Comparison of ENCODE assay signal across 11 cellular contexts in the genomic region with DNA sequence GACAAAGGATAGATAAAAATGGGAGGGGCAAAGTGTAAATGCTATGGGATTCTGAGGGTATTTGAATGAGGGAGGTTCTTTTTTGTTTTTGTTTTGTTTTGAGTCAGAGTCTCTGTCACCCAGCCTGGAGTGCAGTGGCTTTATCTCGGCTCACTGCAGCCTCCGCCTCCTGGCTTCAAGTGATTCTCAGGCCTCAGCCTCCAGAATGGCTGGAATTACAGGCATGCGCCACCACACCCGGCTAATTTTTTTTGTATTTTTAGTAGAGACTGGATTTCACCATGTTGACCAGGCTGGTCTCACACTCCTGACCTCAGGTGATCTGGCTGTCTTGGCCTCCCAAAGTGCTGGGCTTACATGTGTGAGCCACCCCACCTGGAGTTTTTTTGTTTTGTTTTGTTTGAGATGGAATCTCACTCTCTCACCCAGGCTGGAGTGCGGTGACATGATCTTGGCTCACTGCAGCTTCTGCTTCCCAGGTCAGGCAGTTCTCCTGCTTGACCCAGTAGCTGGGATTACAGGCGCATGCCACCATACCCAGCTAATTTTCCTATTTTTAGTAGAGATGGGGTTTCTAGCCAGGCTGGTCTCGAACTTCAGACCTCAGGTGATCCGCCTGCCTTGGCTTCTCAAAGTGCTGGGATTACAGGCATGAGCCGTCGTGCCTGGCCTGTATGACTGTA. TPM values are rescaled to one million over a fixed set of nuclear protein-coding genes. Genes with fewer than 3 reads are reported as not detected.
DNase-seq lines count a peak whose midpoint lies in the region; ATAC-seq and TF ChIP-seq lines count a peak whose summit lies in the region.
"Had no signal": no experiment of that assay in that cellular context is flagged by ENCODE, and none has a peak within 500 bp of the region (broad histone marks: within the 10 kb centered on the region; RNA-seq: fewer than 3 reads in every experiment).

No MANE protein-coding gene starts in this region.

- no peak overlapping the region for H3K4me3 Mint-ChIP-seq in Caco-2 (ENCODE audit: unreplicated experiment)
- no peak overlapping the region for H3K4me3 Mint-ChIP-seq in natural killer cell treated with Interleukin-12 subunit alpha and Interleukin-12 subunit beta and Interleukin-15 and Interleukin-18, amount 100 ng/mL, for 72 hours

- no peak for TF ChIP-seq CTCF in Caco-2 (IDR thresholded peaks at IDR 0.05; ENCODE audit: insufficient read depth in 1 of 2, low read depth in 1 of 2, low read length in 1 of 2, severe bottlenecking in 1 of 2, unreplicated experiment in 1 of 2)
- TF ChIP-seq CTCF in choroid plexus epithelial cell (conservative IDR thresholded peaks at IDR 0.05; ENCODE audit: low read depth, low read length), result no peak

- ATAC-seq in HG03342 (IDR thresholded peaks at IDR 0.05; ENCODE audit: unreplicated experiment), result peak; percentile 68
- ATAC-seq in natural killer cell treated with Interleukin-12 subunit alpha and Interleukin-12 subunit beta and Interleukin-15 and Interleukin-18, amount 100 ng/mL, for 72 hours, result peak; percentile 79 to 82
- ATAC-seq in HG03025 (IDR thresholded peaks at IDR 0.05; ENCODE audit: low FRiP score, unreplicated experiment), result no peak

- H3K4me3 ChIP-seq in Caco-2 (ENCODE audit: low read depth, low read length) (no peak overlapping the region), choroid plexus epithelial cell (ENCODE audit: low read depth, low read length) (no peak overlapping the region)
- H3K4me3 ChIP-seq: skin epidermis, testis had no signal

- no peaks in the 10 kb centered on the region for H3K9me3 Mint-ChIP-seq in Caco-2 (ENCODE audit: unreplicated experiment)
- no peaks in the 10 kb centered on the region for H3K9me3 Mint-ChIP-seq in natural killer cell treated with Interleukin-12 subunit alpha and Interleukin-12 subunit beta and Interleukin-15 and Interleukin-18, amount 100 ng/mL, for 72 hours

- intact Hi-C loops in Caco-2 (cut with micrococcal nuclease; ENCODE audit: unreplicated experiment), result no loop called here

- POLR2A ChIA-PET in Caco-2 (lab: Charles Lee), result no interaction called here

- DNase-seq in Caco-2, result peak; percentile 52 to 72
- peak; percentile 36 for DNase-seq in choroid plexus epithelial cell (ENCODE audit: low read depth)
- no peak for DNase-seq in natural killer cell treated with Interleukin-12 subunit alpha and Interleukin-12 subunit beta and Interleukin-15 and Interleukin-18, amount 100 ng/mL, for 72 hours (ENCODE audit: low spot score)
- DNase-seq in cerebellar nuclear complex (lab: John Stamatoyannopoulos, UW), result no peak
- DNase-seq in OCI-M2 (lab: John Stamatoyannopoulos, UW; ENCODE audit: unreplicated experiment), result no peak
- no peak for DNase-seq in OCI-M1 (lab: John Stamatoyannopoulos, UW)
- DNase-seq: NCI-H748 treated with DMSO at 0.1 percent for 48 hours had no signal

- H3K9me3 ChIP-seq in Caco-2, result no peaks in the 10 kb centered on the region
- H3K9me3 ChIP-seq: testis had no signal

- H3K36me3 ChIP-seq in Caco-2 (ENCODE audit: control insufficient read depth, insufficient read depth, low read length), result no peaks in the 10 kb centered on the region

- H3K27me3 ChIP-seq in Caco-2 (replicated peaks; ENCODE audit: control insufficient read depth, insufficient read depth, low read length), result no peaks in the 10 kb centered on the region
- H3K27me3 ChIP-seq: testis had no signal

- H3K27ac Mint-ChIP-seq in Caco-2 (ENCODE audit: unreplicated experiment), result peak overlapping the region; percentile 9
- H3K27ac Mint-ChIP-seq in natural killer cell treated with Interleukin-12 subunit alpha and Interleukin-12 subunit beta and Interleukin-15 and Interleukin-18, amount 100 ng/mL, for 72 hours, result peak overlapping the region; percentile 36 to 68

- no peaks in the 10 kb centered on the region for H3K27me3 Mint-ChIP-seq in Caco-2 (ENCODE audit: insufficient read depth, unreplicated experiment)
- H3K27me3 Mint-ChIP-seq in natural killer cell treated with Interleukin-12 subunit alpha and Interleukin-12 subunit beta and Interleukin-15 and Interleukin-18, amount 100 ng/mL, for 72 hours, result no peaks in the 10 kb centered on the region

- H3K4me1 Mint-ChIP-seq in Caco-2 (ENCODE audit: low read depth, unreplicated experiment), result peaks cover 6% of the 10 kb centered on the region
- peaks cover 24 to 27% of the 10 kb centered on the region in 2 donors for H3K4me1 Mint-ChIP-seq in natural killer cell treated with Interleukin-12 subunit alpha and Interleukin-12 subunit beta and Interleukin-15 and Interleukin-18, amount 100 ng/mL, for 72 hours (ENCODE audit: low read depth in 2 of 2)

- peaks cover 60% of the 10 kb centered on the region for H3K36me3 Mint-ChIP-seq in Caco-2 (ENCODE audit: insufficient read depth, unreplicated experiment)
- H3K36me3 Mint-ChIP-seq in natural killer cell treated with Interleukin-12 subunit alpha and Interleukin-12 subunit beta and Interleukin-15 and Interleukin-18, amount 100 ng/mL, for 72 hours, result no peaks in the 10 kb centered on the region

- CTCF ChIA-PET in Caco-2 (lab: Charles Lee), result interaction anchor here (0.6 kb wide), 1 partner anchor 23 kb away, joined by 3 read pairs; no protein-coding TSS in a partner anchor

- H3K4me1 ChIP-seq in Caco-2, result peaks cover 19% of the 10 kb centered on the region

- no TSS peak for BruUV-seq in Caco-2 (replicated peaks; lab: Mats Ljungman, UMichigan)

RNA-seq across cellular contexts. Expression of a gene that starts 9.0 kb away (rescaled TPM):
- 141 and 144 TPM in 2 replicates for total RNA-seq in Caco-2 (2022)
- 10 to 100 TPM; 62.8 to 89.7 TPM for total RNA-seq in natural killer cell treated with Interleukin-12 subunit alpha and Interleukin-12 subunit beta and Interleukin-15 and Interleukin-18, amount 100 ng/mL, for 72 hours

Comparison
In these comparisons a context has a peak if more than half of its experiments do, and no peak if none do; other contexts are left out.
1. DNase-seq: peak in Caco-2 (2 of 2) and choroid plexus epithelial cell (single experiment); none in natural killer cell treated with Interleukin-12 subunit alpha and Interleukin-12 subunit beta and Interleukin-15 and Interleukin-18, amount 100 ng/mL, for 72 hours (single experiment), cerebellar nuclear complex (0 of 2), OCI-M2 (single experiment) and OCI-M1 (single experiment).